ENCODE assay signal across 8 cellular contexts in the genomic region with DNA sequence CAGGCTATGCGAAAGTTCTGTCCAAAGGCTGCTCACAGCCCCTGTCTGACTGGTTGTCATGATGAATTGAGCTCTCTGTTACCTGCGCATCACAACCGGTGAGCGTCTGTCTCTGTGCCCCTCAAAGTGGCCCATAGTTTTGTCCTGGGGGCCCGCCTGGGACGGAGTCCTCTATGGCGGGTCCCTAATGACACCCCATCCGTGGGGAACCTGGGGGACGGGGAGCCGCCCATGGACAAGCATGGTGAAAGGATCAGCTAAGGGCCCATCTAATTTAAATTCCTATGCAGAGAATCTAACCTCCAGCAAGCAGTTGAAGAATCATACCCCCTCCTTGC. TPM values are rescaled to one million over a fixed set of nuclear protein-coding genes. Genes with fewer than 3 reads are reported as not detected.
A peak's percentile ranks its signal among the peaks of the same experiment; 100 is the strongest.
DNase-seq lines count a peak whose midpoint lies in the region; ATAC-seq and TF ChIP-seq lines count a peak whose summit lies in the region.

No MANE protein-coding gene starts in this region.

- DNase-seq in activated naive CD4-positive, alpha-beta T cell treated with anti-CD3 and anti-CD28 coated beads for 36 hours: peak; percentile 30
- DNase-seq in activated naive CD4-positive, alpha-beta T cell treated with Interleukin-2 at 50 U/mL for 16 hours: no peak
- DNase-seq in HCEC 1CT (no peak), glomerular visceral epithelial cell (ENCODE audit: extremely low spot score) (no peak)

- intact Hi-C loops in activated naive CD4-positive, alpha-beta T cell treated with anti-CD3 and anti-CD28 coated beads for 36 hours (cut with micrococcal nuclease): loop anchor here (10.0 kb wide), 1 partner anchor 840 kb away; a partner anchor contains a TSS
- intact Hi-C loops in dendritic cell treated with granulocyte-macrophage colony-stimulating factor and Interleukin-4, amounts not matched to agents 40 ng/mL and 50 ng/mL, for 4 days (cut with micrococcal nuclease): no loop called here

- ATAC-seq in HG02798 (IDR thresholded peaks at IDR 0.05; ENCODE audit: poor library complexity, unreplicated experiment): no peak

- H3K4me3 Mint-ChIP-seq in activated naive CD4-positive, alpha-beta T cell treated with anti-CD3 and anti-CD28 coated beads for 36 hours: peak overlapping the region; percentile 99
- H3K4me3 Mint-ChIP-seq in IgD-negative memory B cell: peak overlapping the region; percentile 98 to 100 (median 98)
- peak overlapping the region; percentile 98 for H3K4me3 Mint-ChIP-seq in dendritic cell treated with granulocyte-macrophage colony-stimulating factor and Interleukin-4, amounts not matched to agents 40 ng/mL and 50 ng/mL, for 4 days
- peak overlapping the region; percentile 97 to 99 (median 98) for H3K4me3 Mint-ChIP-seq in nephron

- TF ChIP-seq CTCF in nephron (IDR thresholded peaks at IDR 0.05; ENCODE audit: unreplicated experiment in 3 of 3): no peak

- H3K36me3 Mint-ChIP-seq in activated naive CD4-positive, alpha-beta T cell treated with anti-CD3 and anti-CD28 coated beads for 36 hours (ENCODE audit: low read depth): peaks cover 26% of the 10 kb centered on the region
- H3K36me3 Mint-ChIP-seq in IgD-negative memory B cell (peaks cover 5% of the 10 kb centered on the region), nephron (ENCODE audit: low read depth) (peaks cover 24% of the 10 kb centered on the region)
- H3K36me3 Mint-ChIP-seq in dendritic cell treated with granulocyte-macrophage colony-stimulating factor and Interleukin-4, amounts not matched to agents 40 ng/mL and 50 ng/mL, for 4 days (ENCODE audit: low read depth): peaks cover 74% of the 10 kb centered on the region

- H3K4me1 Mint-ChIP-seq in activated naive CD4-positive, alpha-beta T cell treated with anti-CD3 and anti-CD28 coated beads for 36 hours (ENCODE audit: low read depth): peaks cover 36% of the 10 kb centered on the region
- H3K4me1 Mint-ChIP-seq in IgD-negative memory B cell (peaks cover 15 to 42% (median 28%) of the 10 kb centered on the region in 3 donors), nephron (peaks cover 34% of the 10 kb centered on the region)
- peaks cover 42% of the 10 kb centered on the region for H3K4me1 Mint-ChIP-seq in dendritic cell treated with granulocyte-macrophage colony-stimulating factor and Interleukin-4, amounts not matched to agents 40 ng/mL and 50 ng/mL, for 4 days (ENCODE audit: low read depth)

- H3K27ac Mint-ChIP-seq in activated naive CD4-positive, alpha-beta T cell treated with anti-CD3 and anti-CD28 coated beads for 36 hours: peak overlapping the region; percentile 96
- peak overlapping the region; percentile 96 to 99 (median 98) for H3K27ac Mint-ChIP-seq in IgD-negative memory B cell
- peak overlapping the region; percentile 96 for H3K27ac Mint-ChIP-seq in dendritic cell treated with granulocyte-macrophage colony-stimulating factor and Interleukin-4, amounts not matched to agents 40 ng/mL and 50 ng/mL, for 4 days
- H3K27ac Mint-ChIP-seq in nephron: peak overlapping the region; percentile 80 to 94 (median 93)

- CTCF ChIA-PET in activated naive CD4-positive, alpha-beta T cell treated with anti-CD3 and anti-CD28 coated beads for 36 hours (lab: Charles Lee): interaction anchor here (1.8 kb wide), 1 partner anchor 197 kb away, joined by 6 read pairs; no protein-coding TSS in a partner anchor

- H3K27me3 Mint-ChIP-seq in activated naive CD4-positive, alpha-beta T cell treated with anti-CD3 and anti-CD28 coated beads for 36 hours (ENCODE audit: low read depth): no peaks in the 10 kb centered on the region
- no peaks in the 10 kb centered on the region for H3K27me3 Mint-ChIP-seq in IgD-negative memory B cell
- no peaks in the 10 kb centered on the region for H3K27me3 Mint-ChIP-seq in dendritic cell treated with granulocyte-macrophage colony-stimulating factor and Interleukin-4, amounts not matched to agents 40 ng/mL and 50 ng/mL, for 4 days
- no peaks in the 10 kb centered on the region for H3K27me3 Mint-ChIP-seq in nephron (ENCODE audit: low read depth)

- no peaks in the 10 kb centered on the region for H3K9me3 Mint-ChIP-seq in activated naive CD4-positive, alpha-beta T cell treated with anti-CD3 and anti-CD28 coated beads for 36 hours
- H3K9me3 Mint-ChIP-seq in IgD-negative memory B cell (no peaks in the 10 kb centered on the region), nephron (no peaks in the 10 kb centered on the region)
- H3K9me3 Mint-ChIP-seq in dendritic cell treated with granulocyte-macrophage colony-stimulating factor and Interleukin-4, amounts not matched to agents 40 ng/mL and 50 ng/mL, for 4 days: no peaks in the 10 kb centered on the region

RNA-seq across cellular contexts. Expression of a gene that starts 0.5 kb away (rescaled TPM):
- 10 to 100 TPM; 14.8 to 15.4 TPM for total RNA-seq in activated naive CD4-positive, alpha-beta T cell treated with anti-CD3 and anti-CD28 coated beads for 36 hours
- 16.0 TPM for polyA plus RNA-seq in IgD-negative memory B cell

RNA-seq across cellular contexts. Expression of a gene that starts 0.7 kb away (rescaled TPM):
- total RNA-seq in activated naive CD4-positive, alpha-beta T cell treated with anti-CD3 and anti-CD28 coated beads for 36 hours: 10 to 100 TPM; 19.7 to 24.5 TPM
- polyA plus RNA-seq in IgD-negative memory B cell: 10.6 TPM

RNA-seq across cellular contexts. Expression of a gene that starts 27.3 kb away (rescaled TPM):
- 10 to 100 TPM; 82.5 to 85.4 TPM for total RNA-seq in activated naive CD4-positive, alpha-beta T cell treated with anti-CD3 and anti-CD28 coated beads for 36 hours
- 86.7 TPM for polyA plus RNA-seq in IgD-negative memory B cell

RNA-seq across cellular contexts. Expression of a gene that starts 55.1 kb away (rescaled TPM):
- total RNA-seq in activated naive CD4-positive, alpha-beta T cell treated with anti-CD3 and anti-CD28 coated beads for 36 hours: 10 to 100 TPM; 10.2 to 10.7 TPM
- polyA plus RNA-seq in IgD-negative memory B cell: 542 TPM
